8 cellular contexts compared by ENCODE assay signal in genomic region chr16:71484006-71484893, GRCh38. TPM values are rescaled to one million over a fixed set of nuclear protein-coding genes. Genes with fewer than 3 reads are reported as not detected.
A peak's percentile ranks its signal among the peaks of the same experiment; 100 is the strongest.
DNase-seq lines count a peak whose midpoint lies in the region; ATAC-seq and TF ChIP-seq lines count a peak whose summit lies in the region.

No MANE protein-coding gene starts in this region.

- H2AFZ ChIP-seq in OCI-LY7 (ENCODE audit: low read length) = peak overlapping the region; percentile 96

- H3K4me3 ChIP-seq in HUES64 (ENCODE audit: low read length) (peak overlapping the region; percentile 82), OCI-LY7 (ENCODE audit: low read depth, low read length, poor library complexity, severe bottlenecking) (peak overlapping the region; percentile 92), epithelial cell of proximal tubule (ENCODE audit: low read depth, low read length) (peak overlapping the region; percentile 97)

- H3K9me3 ChIP-seq in HUES64 (ENCODE audit: insufficient read depth, low read depth, low read length) (no peaks in the 10 kb centered on the region), OCI-LY7 (ENCODE audit: low read length) (no peaks in the 10 kb centered on the region)

- peak overlapping the region; percentile 86 for H3K9ac ChIP-seq in HUES64 (ENCODE audit: low read depth, low read length)

- H3K27me3 ChIP-seq in HUES64 (ENCODE audit: insufficient read depth, low read length) = peaks cover 3% of the 10 kb centered on the region; the same call in 1 of the 2 replicates

- DNase-seq in D341Med (ENCODE audit: low spot score) = peak; percentile 87
- peak; percentile 90 for DNase-seq in OCI-LY7 (ENCODE audit: low spot score)
- peak; percentile 72 for DNase-seq in activated T-cell treated with anti-CD3 and anti-CD28 coated beads for 48 hours (ENCODE audit: low read depth)
- peak; percentile 70 for DNase-seq in epithelial cell of proximal tubule (ENCODE audit: low read depth)
- DNase-seq in mucosa of gallbladder (ENCODE audit: low spot score) = peak; percentile 88
- DNase-seq in stimulated activated CD8-positive, alpha-beta memory T cell treated with anti-CD3 and anti-CD28 coated beads, Interleukin-4, amount 100 ng/mL, for 24 hours (ENCODE audit: low read depth) = peak; percentile 61

- intact Hi-C loops in OCI-LY7 (cut with micrococcal nuclease; ENCODE audit: unreplicated experiment) = loop anchor here (1.0 kb wide), 1 partner anchor 22 kb away; the partner anchor contains the start of gene ZNF23

- H3K27ac ChIP-seq in HUES64 (ENCODE audit: low read depth, low read length) (peak overlapping the region; percentile 95), OCI-LY7 (ENCODE audit: low read depth, low read length, poor library complexity, severe bottlenecking) (peak overlapping the region; percentile 74)

- H3K9me2 ChIP-seq in OCI-LY7 (ENCODE audit: insufficient read depth, low read length) = no peaks in the 10 kb centered on the region

- TF ChIP-seq CTCF in OCI-LY7 (conservative IDR thresholded peaks at IDR 0.05; ENCODE audit: low read length) = no peak
- no peak for TF ChIP-seq CTCF in epithelial cell of proximal tubule (conservative IDR thresholded peaks at IDR 0.05; ENCODE audit: low read depth, low read length)

- no peaks in the 10 kb centered on the region; the same call in 1 of the 2 replicates for H4K20me1 ChIP-seq in OCI-LY7 (ENCODE audit: insufficient read depth, low read length)

- CTCF ChIA-PET in OCI-LY7 (lab: Charles Lee; ENCODE audit: unreplicated experiment) = interaction anchor here (0.6 kb wide), 1 partner anchor 16 kb away, joined by 3 read pairs; no protein-coding TSS in a partner anchor

- TSS peak; percentile 71 for BruUV-seq in OCI-LY7 (replicated peaks; lab: Mats Ljungman, UMichigan)

- H3K4me1 ChIP-seq in HUES64 (ENCODE audit: insufficient read depth, low read length) (no peaks in the 10 kb centered on the region), OCI-LY7 (ENCODE audit: insufficient read depth, low read length, poor library complexity, severe bottlenecking) (peaks cover 8% of the 10 kb centered on the region)

- peak overlapping the region; percentile 68 for H3K4me2 ChIP-seq in OCI-LY7 (ENCODE audit: low read length)

- POLR2A ChIA-PET in OCI-LY7 (lab: Charles Lee) = interaction anchor here (0.9 to 1.0 kb wide), 3 partner anchors 20 to 22 kb away, joined by 3 read pairs; partner anchors contain the start of gene ZNF23

- H3K36me3 ChIP-seq in HUES64 (ENCODE audit: insufficient read depth, low read length) (no peaks in the 10 kb centered on the region), OCI-LY7 (ENCODE audit: insufficient read depth, low read length) (no peaks in the 10 kb centered on the region)

- no peaks in the 10 kb centered on the region for H3K79me2 ChIP-seq in OCI-LY7 (ENCODE audit: insufficient read depth, low read depth, low read length)

- 1% methylated on average over 44 of the region's 44 CpGs for WGBS in HUES64

- ATAC-seq in GM21515 (IDR thresholded peaks at IDR 0.05; ENCODE audit: unreplicated experiment) = peak; percentile 82

RNA-seq across cellular contexts. Expression of gene ZNF19, which starts 4.9 kb away (rescaled TPM):
- polyA plus RNA-seq in HUES64 (2013, experiment 1 of 2) = 2.0 TPM
- polyA plus RNA-seq in HUES64 (2013, experiment 2 of 2) = 3.1 TPM
- total RNA-seq in OCI-LY7 (2014; rRNA removed; shearing (Covaris generic)) = 3.5 and 3.7 TPM in 2 replicates
- total RNA-seq in OCI-LY7 (2022) (3.9 and 5.3 TPM in 2 replicates), epithelial cell of proximal tubule (0.81 and 1.7 TPM in 2 replicates), mucosa of gallbladder (5.6 TPM)

RNA-seq across cellular contexts. Expression of gene ZNF23, which starts 22.2 kb away (rescaled TPM):
- polyA plus RNA-seq in HUES64 (2013, experiment 1 of 2) = 6.2 TPM
- 8.7 TPM for polyA plus RNA-seq in HUES64 (2013, experiment 2 of 2)
- 6.2 and 7.4 TPM in 2 replicates for total RNA-seq in OCI-LY7 (2014; rRNA removed; shearing (Covaris generic))
- total RNA-seq in OCI-LY7 (2022) (11.3 and 11.8 TPM in 2 replicates), epithelial cell of proximal tubule (4.7 and 5.9 TPM in 2 replicates), mucosa of gallbladder (6.3 TPM)

RNA-seq across cellular contexts. Expression of gene CHST4, which starts 42.0 kb away (rescaled TPM):
- 8.7 TPM for polyA plus RNA-seq in HUES64 (2013, experiment 1 of 2)
- 7.4 TPM for polyA plus RNA-seq in HUES64 (2013, experiment 2 of 2)
- total RNA-seq in OCI-LY7 (2014; rRNA removed; shearing (Covaris generic)) = 4.5 and 6.6 TPM in 2 replicates
- total RNA-seq in OCI-LY7 (2022) (0.28 and 0.29 TPM in 2 replicates), epithelial cell of proximal tubule (0.12 and 1.1 TPM in 2 replicates), mucosa of gallbladder (586 TPM)

RNA-seq across cellular contexts. Expression of gene TLE7, which starts 42.4 kb away (rescaled TPM):
- polyA plus RNA-seq in HUES64 (2013, experiment 1 of 2) = not detected
- polyA plus RNA-seq in HUES64 (2013, experiment 2 of 2) = not detected
- not detected in 2 replicates for total RNA-seq in OCI-LY7 (2014; rRNA removed; shearing (Covaris generic))
- not detected in 2 replicates for total RNA-seq in OCI-LY7 (2022)
- not detected in 2 replicates for total RNA-seq in epithelial cell of proximal tubule
- 0.14 TPM for total RNA-seq in mucosa of gallbladder

Comparison
In these comparisons a context has a peak if more than half of its experiments do, and no peak if none do; other contexts are left out.
1. Peak in every context shown above with its lines: DNase-seq, ATAC-seq, H3K4me3 ChIP-seq and H3K27ac ChIP-seq.
2. RNA of gene CHST4, which starts 42.0 kb away (total RNA-seq): 586 TPM in mucosa of gallbladder (single experiment); 0.28 to 6.6 TPM in OCI-LY7 and 0.12 to 1.1 TPM in epithelial cell of proximal tubule; every median in the first group is over 10 times any median in the second.